9 cellular contexts compared by ENCODE assay signal in the genomic region with DNA sequence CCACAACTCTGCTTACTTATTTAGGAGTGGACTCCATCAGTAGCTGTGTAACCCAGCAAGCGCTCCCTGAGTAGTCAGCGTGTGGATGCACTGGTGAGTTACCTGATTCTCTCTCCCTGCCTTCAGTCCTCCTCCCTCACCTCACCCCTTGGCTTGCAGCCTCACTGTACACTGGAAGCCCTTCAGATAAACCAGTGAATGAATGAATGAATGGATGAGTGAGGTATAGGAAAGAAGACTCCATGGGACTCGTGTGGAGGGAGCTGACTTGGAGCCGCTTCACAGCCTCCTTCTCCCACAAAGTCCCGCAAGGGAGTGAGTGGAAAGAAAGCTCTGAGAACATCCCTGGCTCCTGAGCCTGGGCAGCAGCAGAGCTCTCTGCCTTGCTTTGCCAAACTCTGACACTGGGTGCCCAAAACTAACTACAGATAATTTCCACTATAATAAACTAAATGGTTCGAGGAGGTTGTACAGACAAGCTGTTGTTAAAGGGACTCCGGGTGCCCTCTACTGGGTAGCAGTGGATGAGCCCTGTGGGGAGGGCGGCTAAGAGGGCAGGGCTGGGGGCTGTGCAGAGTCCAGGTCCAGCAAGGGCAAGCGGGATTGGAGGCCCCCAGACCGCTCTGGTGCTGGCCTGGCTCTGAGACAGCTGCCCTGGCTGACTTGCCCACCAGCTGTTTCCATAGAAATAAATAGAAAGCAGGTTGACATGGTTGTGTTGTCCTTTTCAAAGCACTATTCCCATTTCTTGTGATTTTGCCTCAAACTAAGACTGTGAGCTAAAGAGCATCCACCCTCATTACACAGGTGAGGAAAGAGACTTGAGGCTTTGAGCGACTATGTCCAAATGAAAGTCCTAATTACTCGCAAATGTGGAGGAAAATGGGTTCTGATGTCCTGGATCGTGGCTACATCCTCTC.
DNase-seq lines count a peak whose midpoint lies in the region; ATAC-seq, FAIRE-seq and TF ChIP-seq lines count a peak whose summit lies in the region.
"Had no signal": no experiment of that assay in that cellular context is flagged by ENCODE, and none has a peak within 500 bp of the region (broad histone marks: within the 10 kb centered on the region; RNA-seq: fewer than 3 reads in every experiment).

No MANE protein-coding gene starts in this region.

- no peak overlapping the region for H3K4me3 Mint-ChIP-seq in astrocyte (ENCODE audit: unreplicated experiment)
- no peak overlapping the region for H3K4me3 Mint-ChIP-seq in CD4-positive, alpha-beta memory T cell
- H3K4me3 Mint-ChIP-seq: CD4-positive, alpha-beta T cell had no signal

- peak; percentile 87 for TF ChIP-seq CTCF in LNCaP clone FGC (IDR thresholded peaks at IDR 0.05; ENCODE audit: control insufficient read depth, extremely low read depth, insufficient read depth)
- TF ChIP-seq CTCF in astrocyte (IDR thresholded peaks at IDR 0.05; ENCODE audit: insufficient read depth, low read depth, low read length): peak; percentile 49

- no peak overlapping the region for H2AFZ ChIP-seq in astrocyte (ENCODE audit: low read depth, low read length)

- H3K27ac Mint-ChIP-seq in astrocyte (ENCODE audit: unreplicated experiment): no peak overlapping the region
- no peak overlapping the region for H3K27ac Mint-ChIP-seq in CD4-positive, alpha-beta memory T cell
- H3K27ac Mint-ChIP-seq: CD4-positive, alpha-beta T cell had no signal

- peaks cover 22% of the 10 kb centered on the region for H3K27me3 Mint-ChIP-seq in astrocyte (ENCODE audit: low read depth, unreplicated experiment)
- H3K27me3 Mint-ChIP-seq in CD4-positive, alpha-beta memory T cell: peaks cover 2 to 20% of the 10 kb centered on the region in 2 donors

- H4K20me1 ChIP-seq in astrocyte (ENCODE audit: insufficient read depth, low read length): no peaks in the 10 kb centered on the region

- ATAC-seq in GM21786 (IDR thresholded peaks at IDR 0.05; ENCODE audit: unreplicated experiment) (no peak), HG03108 (IDR thresholded peaks at IDR 0.05; ENCODE audit: unreplicated experiment) (no peak)

- DNase-seq in NCI-H2171 treated with DMSO at 0.1 percent for 48 hours (lab: John Stamatoyannopoulos, UW) (peak; percentile 16), NCI-H2171 (lab: John Stamatoyannopoulos, UW) (no peak), LNCaP clone FGC (ENCODE audit: low read depth) (no peak), astrocyte (ENCODE audit: low read depth) (no peak), kidney tubule cell (ENCODE audit: low spot score) (peak; percentile 46)
- no peak for DNase-seq in CD4-positive, alpha-beta memory T cell

- POLR2A ChIA-PET in CD4-positive, alpha-beta memory T cell (lab: Charles Lee; ENCODE audit: partially characterized antibody): no interaction called here

- peaks cover 2% of the 10 kb centered on the region for H3K9me3 Mint-ChIP-seq in astrocyte (ENCODE audit: unreplicated experiment)
- H3K9me3 Mint-ChIP-seq in CD4-positive, alpha-beta memory T cell: peaks cover 0 to 2% (median 0%) of the 10 kb centered on the region in 8 donors
- H3K9me3 Mint-ChIP-seq: CD4-positive, alpha-beta T cell had no signal

- H3K4me3 ChIP-seq in LNCaP clone FGC (ENCODE audit: low read depth, low read length) (no peak overlapping the region), astrocyte (ENCODE audit: insufficient read depth, low read depth, low read length) (no peak overlapping the region)
- H3K4me3 ChIP-seq in CD4-positive, alpha-beta memory T cell (ENCODE audit: low read length in 2 of 2): no peak overlapping the region

- no peaks in the 10 kb centered on the region for H3K27me3 ChIP-seq in astrocyte (ENCODE audit: insufficient read depth, low read length)
- H3K27me3 ChIP-seq in CD4-positive, alpha-beta memory T cell (ENCODE audit: insufficient read depth, low read length): no peaks in the 10 kb centered on the region

- H3K9ac ChIP-seq in astrocyte (ENCODE audit: low read length): no peak overlapping the region

- CTCF ChIA-PET in CD4-positive, alpha-beta memory T cell (lab: Charles Lee; ENCODE audit: partially characterized antibody): no interaction called here

- FAIRE-seq in astrocyte (lab: Jason Lieb, UNC): no peak

- H3K9me3 ChIP-seq in astrocyte (ENCODE audit: insufficient read depth, low read depth, low read length): no peaks in the 10 kb centered on the region
- H3K9me3 ChIP-seq in CD4-positive, alpha-beta memory T cell (ENCODE audit: control insufficient read depth in 1 of 2, low read length in 2 of 2): no peaks in the 10 kb centered on the region

- intact Hi-C loops in CD4-positive, alpha-beta memory T cell (cut with micrococcal nuclease): no loop called here

- peaks cover 18% of the 10 kb centered on the region for H3K4me1 Mint-ChIP-seq in astrocyte (ENCODE audit: low read depth, unreplicated experiment)
- peaks cover 0 to 3% (median 0%) of the 10 kb centered on the region in 4 donors for H3K4me1 Mint-ChIP-seq in CD4-positive, alpha-beta memory T cell

- no peak overlapping the region for H3K27ac ChIP-seq in astrocyte (ENCODE audit: low read depth, low read length)
- no peak overlapping the region for H3K27ac ChIP-seq in CD4-positive, alpha-beta memory T cell (ENCODE audit: low read depth, low read length)

- H3K4me2 ChIP-seq in astrocyte (ENCODE audit: low read length): no peak overlapping the region

- H3K4me1 ChIP-seq in astrocyte (ENCODE audit: insufficient read depth, low read length): peaks cover 21% of the 10 kb centered on the region
- no peaks in the 10 kb centered on the region for H3K4me1 ChIP-seq in CD4-positive, alpha-beta memory T cell (ENCODE audit: insufficient read depth, low read length)

- no peaks in the 10 kb centered on the region for H3K79me2 ChIP-seq in astrocyte (ENCODE audit: insufficient read depth, low read length)

- peaks cover 2% of the 10 kb centered on the region for H3K36me3 Mint-ChIP-seq in astrocyte (ENCODE audit: low read depth, unreplicated experiment)
- H3K36me3 Mint-ChIP-seq in CD4-positive, alpha-beta memory T cell: no peaks in the 10 kb centered on the region

- no peaks in the 10 kb centered on the region for H3K36me3 ChIP-seq in astrocyte (ENCODE audit: insufficient read depth, low read length)
- H3K36me3 ChIP-seq in CD4-positive, alpha-beta memory T cell (ENCODE audit: insufficient read depth, low read length): no peaks in the 10 kb centered on the region

Comparison
In these comparisons a context has a peak if more than half of its experiments do, and no peak if none do; other contexts are left out.
1. DNase-seq: peak in NCI-H2171 treated with DMSO at 0.1 percent for 48 hours (single experiment) and kidney tubule cell (single experiment); none in NCI-H2171 (single experiment), LNCaP clone FGC (single experiment), astrocyte (single experiment) and CD4-positive, alpha-beta memory T cell (0 of 5).